1 cellular context compared by ENCODE assay signal in the genomic region with DNA sequence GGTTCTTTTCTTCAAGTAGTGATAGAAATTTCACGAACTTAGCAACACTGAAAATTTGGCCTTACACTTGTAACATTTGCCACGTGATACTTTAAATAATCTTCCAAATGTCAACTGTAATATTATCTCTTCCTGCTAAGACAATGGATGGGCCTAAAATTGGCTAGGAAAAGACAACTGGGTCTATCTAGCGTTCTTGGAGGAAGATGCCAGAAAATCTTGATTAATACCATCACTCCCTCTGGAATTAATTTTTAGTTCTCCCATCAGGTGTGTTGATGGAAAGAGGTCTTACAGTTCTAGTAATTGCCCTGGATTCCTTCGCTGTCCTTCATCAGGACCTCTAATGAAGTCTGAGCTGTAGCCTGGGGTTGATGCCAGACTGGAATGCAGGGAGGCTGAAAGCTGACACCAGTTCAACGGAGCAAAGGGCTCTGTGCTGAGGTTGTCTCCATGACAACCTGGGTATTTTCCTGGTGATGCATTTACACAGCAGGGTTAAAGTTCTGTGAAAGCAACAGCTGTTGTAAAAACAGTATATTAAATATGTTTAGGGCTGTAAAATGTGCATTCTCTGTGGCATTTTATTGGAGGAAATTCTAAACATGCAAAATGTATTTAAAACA.
TF ChIP-seq lines count a peak whose summit lies in the region.

No MANE protein-coding gene starts in this region.

TF ChIP-seq in H1, 55 proteins besides CTCF, POLR2A, EP300 and RAD21 (continued from another document):
- TF ChIP-seq KDM5A (IDR thresholded peaks at IDR 0.05; ENCODE audit: low read length) (no peak), CBX8 (IDR thresholded peaks at IDR 0.05; ENCODE audit: borderline replicate concordance, low read depth, low read length) (no peak), HDAC6 (IDR thresholded peaks at IDR 0.05; ENCODE audit: low read depth, low read length) (no peak), SAP30 (IDR thresholded peaks at IDR 0.05; ENCODE audit: insufficient read depth, insufficient replicate concordance, low read length) (no peak), SIN3A (conservative IDR thresholded peaks at IDR 0.05 in 1 of 2, IDR thresholded peaks at IDR 0.05 in 1 of 2; ENCODE audit: low read depth in 1 of 2, low read length in 2 of 2) (no peak), RXRA (IDR thresholded peaks at IDR 0.05; ENCODE audit: insufficient read depth, low read depth, low read length) (no peak), CEBPB (IDR thresholded peaks at IDR 0.05; ENCODE audit: low read depth, low read length) (no peak), GABPA (IDR thresholded peaks at IDR 0.05; ENCODE audit: borderline replicate concordance, insufficient read depth, low read length) (no peak), E2F6 (IDR thresholded peaks at IDR 0.05) (no peak), NRF1 (IDR thresholded peaks at IDR 0.05; ENCODE audit: low read depth, low read length) (no peak), RFX5 (IDR thresholded peaks at IDR 0.05; ENCODE audit: borderline replicate concordance, low read depth, low read length) (no peak), TAF7 (optimal IDR thresholded peaks at IDR 0.05; ENCODE audit: borderline replicate concordance, low read depth, low read length) (no peak), BCL11A (IDR thresholded peaks at IDR 0.05; ENCODE audit: low read depth in 2 of 2, low read length in 2 of 2) (peak in 1 of 2 experiments; percentile 21), SIX5 (IDR thresholded peaks at IDR 0.05; ENCODE audit: low read depth, low read length) (peak; percentile 23; the same call in 1 of the 2 replicates), TAF1 (IDR thresholded peaks at IDR 0.05; ENCODE audit: low read depth, low read length) (peak; percentile 55; the same call in 1 of the 2 replicates), USF2 (IDR thresholded peaks at IDR 0.05; ENCODE audit: low read length) (no peak), SIRT6 (IDR thresholded peaks at IDR 0.05; ENCODE audit: low read length) (no peak), TBP (IDR thresholded peaks at IDR 0.05; ENCODE audit: low read depth, low read length) (no peak), NANOG (IDR thresholded peaks at IDR 0.05; ENCODE audit: insufficient read depth, low read depth, low read length, poor library complexity, severe bottlenecking) (peak; percentile 43), KDM1A (IDR thresholded peaks at IDR 0.05; ENCODE audit: borderline replicate concordance, low read length) (no peak), BRCA1 (IDR thresholded peaks at IDR 0.05; ENCODE audit: low read depth, low read length) (no peak), RBBP5 (IDR thresholded peaks at IDR 0.05; ENCODE audit: borderline replicate concordance, low read depth, low read length) (no peak), EZH2 (IDR thresholded peaks at IDR 0.05; ENCODE audit: low read depth, low read length, severe bottlenecking) (no peak), GTF2F1 (IDR thresholded peaks at IDR 0.05; ENCODE audit: borderline replicate concordance, low read depth, low read length) (no peak), CHD7 (IDR thresholded peaks at IDR 0.05; ENCODE audit: insufficient replicate concordance, low read length) (peak; percentile 69), SUZ12 (IDR thresholded peaks at IDR 0.05; ENCODE audit: low read length) (no peak), CHD1 (IDR thresholded peaks at IDR 0.05; ENCODE audit: low read depth, low read length) (no peak), HDAC2 (IDR thresholded peaks at IDR 0.05; ENCODE audit: borderline replicate concordance in 1 of 2, low read depth in 2 of 2, low read length in 2 of 2) (no peak), CREB1 (IDR thresholded peaks at IDR 0.05) (peak; percentile 55; the same call in 1 of the 2 replicates), BACH1 (IDR thresholded peaks at IDR 0.05; ENCODE audit: low read length) (no peak), CBX5 (IDR thresholded peaks at IDR 0.05; ENCODE audit: low read depth, low read length) (no peak), POLR2AphosphoS5 (IDR thresholded peaks at IDR 0.05; ENCODE audit: low read depth, low read length) (0 out of 2 replicates have a peak, but pooled peaks have one; percentile 31), ZNF274 (IDR thresholded peaks at IDR 0.05; ENCODE audit: borderline replicate concordance, extremely low read depth, low read length) (no peak), JUND (IDR thresholded peaks at IDR 0.05; ENCODE audit: low read length) (peak; percentile 20; the same call in 1 of the 2 replicates), PHF8 (conservative IDR thresholded peaks at IDR 0.05; ENCODE audit: low read depth, low read length) (no peak), ASH2L (IDR thresholded peaks at IDR 0.05; ENCODE audit: low read length) (no peak), POU5F1 (IDR thresholded peaks at IDR 0.05; ENCODE audit: low read depth, low read length) (no peak), SP4 (IDR thresholded peaks at IDR 0.05; ENCODE audit: low read length) (no peak), SP2 (IDR thresholded peaks at IDR 0.05; ENCODE audit: low read length) (no peak), MAFK (IDR thresholded peaks at IDR 0.05; ENCODE audit: low read depth, low read length) (no peak), FOSL1 (IDR thresholded peaks at IDR 0.05; ENCODE audit: insufficient read depth, low read depth, low read length) (no peak), JUN (IDR thresholded peaks at IDR 0.05; ENCODE audit: low read depth, low read length) (no peak), KDM4A (IDR thresholded peaks at IDR 0.05; ENCODE audit: low read depth, low read length, severe bottlenecking) (no peak), CHD2 (IDR thresholded peaks at IDR 0.05; ENCODE audit: low read length) (no peak), EGR1 (IDR thresholded peaks at IDR 0.05; ENCODE audit: borderline replicate concordance, low read depth, low read length) (no peak), RNF2 (IDR thresholded peaks at IDR 0.05; ENCODE audit: borderline replicate concordance, low read depth, low read length, missing control alignments, poor library complexity, severe bottlenecking) (no peak), TCF12 (IDR thresholded peaks at IDR 0.05; ENCODE audit: low read depth, low read length) (peak; percentile 78; the same call in 1 of the 2 replicates)
- TF ChIP-seq, protein P1, sequence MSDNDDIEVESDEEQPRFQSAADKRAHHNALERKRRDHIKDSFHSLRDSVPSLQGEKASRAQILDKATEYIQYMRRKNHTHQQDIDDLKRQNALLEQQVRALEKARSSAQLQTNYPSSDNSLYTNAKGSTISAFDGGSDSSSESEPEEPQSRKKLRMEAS (IDR thresholded peaks at IDR 0.05): no peak
- TF ChIP-seq, protein P2, sequence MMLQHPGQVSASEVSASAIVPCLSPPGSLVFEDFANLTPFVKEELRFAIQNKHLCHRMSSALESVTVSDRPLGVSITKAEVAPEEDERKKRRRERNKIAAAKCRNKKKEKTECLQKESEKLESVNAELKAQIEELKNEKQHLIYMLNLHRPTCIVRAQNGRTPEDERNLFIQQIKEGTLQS (IDR thresholded peaks at IDR 0.05; ENCODE audit: insufficient read depth, low read depth, low read length): no peak
- TF ChIP-seq, protein P3, sequence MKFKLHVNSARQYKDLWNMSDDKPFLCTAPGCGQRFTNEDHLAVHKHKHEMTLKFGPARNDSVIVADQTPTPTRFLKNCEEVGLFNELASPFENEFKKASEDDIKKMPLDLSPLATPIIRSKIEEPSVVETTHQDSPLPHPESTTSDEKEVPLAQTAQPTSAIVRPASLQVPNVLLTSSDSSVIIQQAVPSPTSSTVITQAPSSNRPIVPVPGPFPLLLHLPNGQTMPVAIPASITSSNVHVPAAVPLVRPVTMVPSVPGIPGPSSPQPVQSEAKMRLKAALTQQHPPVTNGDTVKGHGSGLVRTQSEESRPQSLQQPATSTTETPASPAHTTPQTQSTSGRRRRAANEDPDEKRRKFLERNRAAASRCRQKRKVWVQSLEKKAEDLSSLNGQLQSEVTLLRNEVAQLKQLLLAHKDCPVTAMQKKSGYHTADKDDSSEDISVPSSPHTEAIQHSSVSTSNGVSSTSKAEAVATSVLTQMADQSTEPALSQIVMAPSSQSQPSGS (IDR thresholded peaks at IDR 0.05; ENCODE audit: low read length): no peak
TF ChIP-seq in H1: peak in this region for 12.
